ENCODE assay signal across 17 cellular contexts in the genomic region with DNA sequence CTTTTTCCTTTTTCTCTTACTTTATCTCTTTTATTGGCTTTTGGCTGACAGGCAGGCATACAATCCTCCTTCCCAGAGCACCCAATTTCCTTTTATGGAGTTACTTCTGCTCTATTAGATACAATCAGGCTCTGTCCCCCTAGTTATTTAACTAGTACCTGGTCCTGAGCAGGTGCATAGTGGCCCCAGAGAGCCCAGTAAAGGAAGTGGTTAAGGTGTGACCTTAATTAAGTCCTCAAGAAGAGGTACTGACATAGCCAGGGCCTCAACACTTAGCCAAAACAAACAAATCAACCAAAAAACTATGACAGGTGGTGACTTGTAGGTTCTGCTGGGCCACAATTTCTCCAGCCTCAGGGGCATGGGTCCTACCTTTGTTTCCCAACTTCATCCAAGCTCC.
"Had no signal": no experiment of that assay in that cellular context is flagged by ENCODE, and none has a peak within 500 bp of the region (broad histone marks: within the 10 kb centered on the region; RNA-seq: fewer than 3 reads in every experiment).

No MANE protein-coding gene starts in this region.

- H3K9me3 ChIP-seq: ascending aorta, breast epithelium had no signal

- H3K4me1 ChIP-seq: breast epithelium, foreskin keratinocyte had no signal

- H3K27ac ChIP-seq: ascending aorta, breast epithelium, coronary artery, foreskin keratinocyte, WERI-Rb-1 had no signal

- H3K4me1 Mint-ChIP-seq: activated naive CD4-positive, alpha-beta T cell treated with anti-CD3 and anti-CD28 coated beads, Interleukin-2, amount 50 U/mL, for 24 hours; mesothelial cell of epicardium; nephron progenitor cell had no signal

- H3K36me3 ChIP-seq: ascending aorta, breast epithelium, WERI-Rb-1 had no signal

- DNase-seq: activated CD4-positive, alpha-beta T cell treated with anti-CD3 and anti-CD28 coated beads for 1 hour; activated gamma-delta T cell; foreskin keratinocyte; hippocampal formation; left cardiac atrium; nephron progenitor cell; nucleus accumbens; posterior cingulate gyrus; retina; stimulated activated naive B cell treated with anti-CD40 and anti-IgM and Interleukin-4, amounts not matched to agents 10 μg/mL and 1 μg/mL and 100 μg/mL, for 72 hours; WERI-Rb-1 had no signal

- H3K4me3 ChIP-seq: ascending aorta, breast epithelium, coronary artery, lung had no signal

- H3K27me3 ChIP-seq: ascending aorta, foreskin keratinocyte had no signal

- H3K36me3 Mint-ChIP-seq: activated naive CD4-positive, alpha-beta T cell treated with anti-CD3 and anti-CD28 coated beads, Interleukin-2, amount 50 U/mL, for 24 hours; mesothelial cell of epicardium; stimulated activated naive B cell treated with anti-CD40 and anti-IgM and Interleukin-4, amounts not matched to agents 10 μg/mL and 1 μg/mL and 100 μg/mL, for 72 hours had no signal

- H3K27ac Mint-ChIP-seq: activated naive CD4-positive, alpha-beta T cell treated with anti-CD3 and anti-CD28 coated beads, Interleukin-2, amount 50 U/mL, for 24 hours; mesothelial cell of epicardium; nephron progenitor cell; stimulated activated naive B cell treated with anti-CD40 and anti-IgM and Interleukin-4, amounts not matched to agents 10 μg/mL and 1 μg/mL and 100 μg/mL, for 72 hours had no signal

- H3K9me3 Mint-ChIP-seq: activated naive CD4-positive, alpha-beta T cell treated with anti-CD3 and anti-CD28 coated beads, Interleukin-2, amount 50 U/mL, for 24 hours had no signal

- H3K4me3 Mint-ChIP-seq: activated naive CD4-positive, alpha-beta T cell treated with anti-CD3 and anti-CD28 coated beads, Interleukin-2, amount 50 U/mL, for 24 hours; mesothelial cell of epicardium; nephron progenitor cell; stimulated activated naive B cell treated with anti-CD40 and anti-IgM and Interleukin-4, amounts not matched to agents 10 μg/mL and 1 μg/mL and 100 μg/mL, for 72 hours had no signal

- ATAC-seq: foreskin keratinocyte; left cardiac atrium; stimulated activated naive B cell treated with anti-CD40 and anti-IgM and Interleukin-4, amounts not matched to agents 10 μg/mL and 1 μg/mL and 100 μg/mL, for 72 hours had no signal
